1 cellular context compared by ENCODE assay signal in the genomic region with DNA sequence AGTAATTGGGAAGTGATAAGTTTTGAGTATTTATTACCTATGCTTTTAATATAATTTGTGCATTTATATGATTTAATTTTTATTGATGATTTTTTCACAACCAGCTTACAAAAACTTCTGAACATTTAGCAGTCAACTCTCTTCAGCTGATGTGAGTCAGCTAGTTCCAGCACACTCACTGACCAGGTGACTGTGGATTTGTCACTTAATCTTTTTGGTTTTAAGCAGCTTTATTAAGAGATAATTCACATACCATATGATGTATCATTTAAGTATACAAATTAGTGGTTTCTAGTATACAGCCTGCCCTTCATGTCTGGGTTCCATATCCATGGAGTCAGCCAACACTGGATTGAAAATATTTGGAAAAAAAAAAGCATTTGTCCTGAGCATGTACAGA.
TF ChIP-seq lines count a peak whose summit lies in the region.

No MANE protein-coding gene starts in this region.

TF ChIP-seq in WTC11, 78 proteins besides CTCF, POLR2A, EP300 and RAD21 (continued from another document):
- TF ChIP-seq ZNF532 (CRISPR knock-in tag; IDR thresholded peaks at IDR 0.05; ENCODE audit: borderline replicate concordance), result no peak
- no peak for TF ChIP-seq ZNF671 (CRISPR knock-in tag; IDR thresholded peaks at IDR 0.05)
- TF ChIP-seq GTF2I (CRISPR knock-in tag; conservative IDR thresholded peaks at IDR 0.05), result no peak
- no peak for TF ChIP-seq NR3C1 (CRISPR knock-in tag; conservative IDR thresholded peaks at IDR 0.05; ENCODE audit: low read depth)
- no peak for TF ChIP-seq PRRX2 (CRISPR knock-in tag; IDR thresholded peaks at IDR 0.05)
- no peak for TF ChIP-seq NR1H2 (CRISPR knock-in tag; IDR thresholded peaks at IDR 0.05)
- no peak for TF ChIP-seq E2F4 (CRISPR knock-in tag; IDR thresholded peaks at IDR 0.05; ENCODE audit: borderline replicate concordance, low read depth)
- TF ChIP-seq ZNF423 (CRISPR knock-in tag; IDR thresholded peaks at IDR 0.05), result no peak
- TF ChIP-seq KAT7 (CRISPR knock-in tag; IDR thresholded peaks at IDR 0.05; ENCODE audit: borderline replicate concordance), result no peak
